ENCODE assay signal across 17 cellular contexts in the genomic region with DNA sequence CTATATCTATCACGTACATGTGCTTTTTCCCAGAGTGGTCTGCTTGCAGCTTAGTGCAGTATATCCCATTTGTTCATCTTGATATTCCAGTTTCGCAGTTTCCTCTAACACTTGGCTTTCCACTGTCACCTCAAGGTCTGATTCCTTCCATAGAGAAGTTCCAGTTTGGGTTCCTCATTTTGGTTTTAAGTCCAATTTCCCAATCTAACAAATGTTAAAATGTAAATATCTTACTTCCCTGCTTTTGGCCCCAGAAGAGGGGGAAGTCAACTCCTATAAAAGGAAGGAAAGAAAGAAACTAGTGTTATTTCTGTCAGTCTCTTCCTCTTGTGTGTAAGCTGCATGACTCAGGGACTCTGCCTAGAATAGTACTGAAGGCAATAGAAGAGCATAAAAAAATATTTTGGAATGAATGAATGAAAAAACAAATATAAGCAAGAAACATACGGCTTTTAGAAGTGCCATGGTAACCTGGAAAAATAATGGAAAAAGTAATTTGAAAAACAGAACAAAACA.
"Had no signal": no experiment of that assay in that cellular context is flagged by ENCODE, and none has a peak within 500 bp of the region (broad histone marks: within the 10 kb centered on the region; RNA-seq: fewer than 3 reads in every experiment).

No MANE protein-coding gene starts in this region.

- H3K27me3 ChIP-seq: ascending aorta, breast epithelium, esophagus squamous epithelium had no signal

- ATAC-seq: right cardiac atrium had no signal

- H3K4me1 ChIP-seq: ascending aorta, breast epithelium, esophagus squamous epithelium, prostate gland had no signal

- H3K27ac ChIP-seq: ascending aorta, breast epithelium, esophagus squamous epithelium, prostate gland had no signal

- H3K9me3 ChIP-seq: ascending aorta, prostate gland had no signal

- H3K4me3 ChIP-seq: ascending aorta, breast epithelium, esophagus squamous epithelium, prostate gland had no signal

- H3K36me3 ChIP-seq: ascending aorta, breast epithelium, esophagus squamous epithelium, prostate gland had no signal

- DNase-seq: activated CD4-positive, alpha-beta memory T cell treated with anti-CD3 and anti-CD28 coated beads, Interleukin-2, amount 10 ng/mL, durations not matched to agents 7 days and 5 days; activated CD4-positive, alpha-beta T cell treated with anti-CD3 and anti-CD28 coated beads for 4 hours; activated naive CD4-positive, alpha-beta T cell treated with anti-CD3 and anti-CD28 coated beads, Interleukin-2, amount 10 ng/mL, durations not matched to agents 7 days and 5 days; activated T-cell treated with anti-CD3 and anti-CD28 coated beads, Interleukin-2, amount 50 U/mL, for 24 hours; cerebellar nuclear complex; effector CD8-positive, alpha-beta T cell; esophagus squamous epithelium; hypothalamus; nephron progenitor cell; right cardiac atrium; small intestine; stimulated activated CD4-positive, alpha-beta T cell treated with anti-CD3 and anti-CD28 coated beads, Interleukin-4, amount 100 ng/mL, for 24 hours; stimulated activated naive CD4-positive, alpha-beta T cell; trophoblast cell had no signal
